Comparison of ENCODE assay signal across 8 cellular contexts in the genomic region with DNA sequence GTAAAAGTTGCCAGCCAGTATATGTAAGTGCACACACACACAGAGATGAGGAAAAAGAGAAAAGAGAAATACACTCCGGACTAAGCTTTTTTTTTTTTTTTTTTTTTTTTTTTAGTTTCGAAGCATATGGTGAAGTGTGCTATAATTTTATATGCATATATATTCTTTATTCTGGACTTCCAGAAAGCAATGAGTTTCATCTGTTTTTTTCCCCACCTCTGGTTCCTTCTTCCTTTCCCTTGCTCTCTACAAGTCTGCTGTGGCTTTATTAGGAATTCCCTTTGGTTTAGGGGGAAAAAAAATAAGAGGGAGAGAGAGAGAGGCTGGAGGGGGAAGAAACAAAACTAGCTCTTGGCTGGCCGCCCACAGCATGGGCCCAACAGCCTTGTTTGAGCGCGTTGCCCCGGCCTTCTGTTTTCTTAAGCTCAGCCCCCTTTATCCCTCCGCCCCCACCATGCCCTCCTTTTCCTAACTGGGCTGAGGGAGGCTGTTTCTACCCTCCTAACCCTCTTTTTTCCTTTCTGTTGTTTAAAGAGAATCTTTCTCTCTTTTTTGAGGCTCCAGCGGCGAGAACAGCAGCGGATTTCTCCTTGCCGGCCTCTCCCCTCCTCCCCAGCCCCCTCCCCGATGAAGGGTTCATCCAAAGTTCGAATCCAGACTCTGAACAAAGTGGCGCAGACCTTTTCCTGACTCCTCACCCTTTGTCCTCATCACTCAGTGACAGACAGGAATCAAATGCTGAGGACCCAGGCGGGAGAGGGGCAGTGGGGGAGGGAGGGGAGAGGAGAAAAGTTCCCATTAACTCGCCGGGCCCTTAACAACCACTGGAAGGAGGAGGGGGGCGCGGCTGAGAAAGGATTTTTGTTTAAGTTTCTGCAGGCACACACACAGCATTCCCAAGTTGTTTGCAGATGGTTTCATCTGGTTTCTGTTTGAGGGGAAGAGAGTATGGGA. TPM values are rescaled to one million over a fixed set of nuclear protein-coding genes. Genes with fewer than 3 reads are reported as not detected.
A peak's percentile ranks its signal among the peaks of the same experiment; 100 is the strongest.
DNase-seq lines count a peak whose midpoint lies in the region; ATAC-seq and TF ChIP-seq lines count a peak whose summit lies in the region.

No MANE protein-coding gene starts in this region.

- ATAC-seq in omental fat pad (ENCODE audit: low FRiP score) (peak; percentile 38), HG03045 (IDR thresholded peaks at IDR 0.05; ENCODE audit: unreplicated experiment) (no peak)

- peak; percentile 77 for DNase-seq in Ammon's horn (ENCODE audit: low spot score)
- DNase-seq in NCI-H345 treated with DMSO at 0.1 percent for 48 hours (lab: John Stamatoyannopoulos, UW; ENCODE audit: unreplicated experiment), result peak; percentile 45
- DNase-seq in fibroblast of pulmonary artery (ENCODE audit: low read depth), result peak; percentile 85
- no peak for DNase-seq in omental fat pad (ENCODE audit: low spot score)
- no peak for DNase-seq in activated CD4-positive, alpha-beta T cell treated with anti-CD3 and anti-CD28 coated beads for 4 hours
- no peak for DNase-seq in middle frontal gyrus (ENCODE audit: extremely low spot score, low spot score)
- no peak for DNase-seq in GM13977 (ENCODE audit: low spot score)

- TF ChIP-seq CTCF in fibroblast of pulmonary artery (IDR thresholded peaks at IDR 0.05; ENCODE audit: low read length, missing control alignments) (no peak), omental fat pad (IDR thresholded peaks at IDR 0.05) (no peak), GM13977 (IDR thresholded peaks at IDR 0.05; ENCODE audit: extremely low read depth, insufficient read depth, missing control alignments) (no peak)

- H3K4me3 ChIP-seq in fibroblast of pulmonary artery (replicated peaks; ENCODE audit: low read depth, low read length), result peak overlapping the region; percentile 34

- in situ Hi-C loops in GM13977 (cut with MboI; ENCODE audit: low pct_unique_long_range_greater_than_20kb, low sequenced_read_pairs, unreplicated experiment), result no loop called here

RNA-seq across cellular contexts. Expression of gene PBX1, which starts 29.7 kb away (rescaled TPM):
- 10 to 100 TPM; 33.3 to 61.8 (median 56.2) TPM for total RNA-seq in omental fat pad

Comparison
In these comparisons a context has a peak if more than half of its experiments do, and no peak if none do; other contexts are left out.
1. DNase-seq: peak in Ammon's horn (single experiment), NCI-H345 treated with DMSO at 0.1 percent for 48 hours (single experiment) and fibroblast of pulmonary artery (single experiment); none in omental fat pad (single experiment), activated CD4-positive, alpha-beta T cell treated with anti-CD3 and anti-CD28 coated beads for 4 hours (0 of 2), middle frontal gyrus (single experiment) and GM13977 (single experiment).